ENCODE assay signal across 21 cellular contexts in genomic region chr3:142802891-142803290, GRCh38.
A peak's percentile ranks its signal among the peaks of the same experiment; 100 is the strongest.
DNase-seq lines count a peak whose midpoint lies in the region; ATAC-seq, FAIRE-seq and TF ChIP-seq lines count a peak whose summit lies in the region.
"Had no signal": no experiment of that assay in that cellular context is flagged by ENCODE, and none has a peak within 500 bp of the region (broad histone marks: within the 10 kb centered on the region; RNA-seq: fewer than 3 reads in every experiment).

No MANE protein-coding gene starts in this region.

- no TSS peak for BruUV-seq in PC-9 (replicated peaks; lab: Mats Ljungman, UMichigan)

- no peaks in the 10 kb centered on the region for H3K27me3 Mint-ChIP-seq in astrocyte (ENCODE audit: low read depth, unreplicated experiment)
- peaks cover 0 to 8% (median 0%) of the 10 kb centered on the region in 5 donors for H3K27me3 Mint-ChIP-seq in naive thymus-derived CD4-positive, alpha-beta T cell

- TF ChIP-seq CTCF in cardiac muscle cell (IDR thresholded peaks at IDR 0.05; ENCODE audit: low read depth, low read length) (no peak), astrocyte (IDR thresholded peaks at IDR 0.05; ENCODE audit: insufficient read depth, low read depth, low read length) (no peak), PC-9 (conservative IDR thresholded peaks at IDR 0.05) (no peak)

- H3K9ac ChIP-seq in astrocyte (ENCODE audit: low read length): no peak overlapping the region

- no peaks in the 10 kb centered on the region for H4K20me1 ChIP-seq in astrocyte (ENCODE audit: insufficient read depth, low read length)
- H4K20me1 ChIP-seq in PC-9 (ENCODE audit: insufficient read depth): no peaks in the 10 kb centered on the region; the same call in 1 of the 2 replicates

- H3K9me3 ChIP-seq in cardiac muscle cell (ENCODE audit: low read depth): no peaks in the 10 kb centered on the region
- no peaks in the 10 kb centered on the region for H3K9me3 ChIP-seq in right cardiac atrium (ENCODE audit: control insufficient read depth, low read length)
- no peaks in the 10 kb centered on the region for H3K9me3 ChIP-seq in astrocyte (ENCODE audit: insufficient read depth, low read depth, low read length)
- no peaks in the 10 kb centered on the region for H3K9me3 ChIP-seq in naive thymus-derived CD4-positive, alpha-beta T cell (ENCODE audit: control insufficient read depth in 2 of 3, low read length in 3 of 3)
- no peaks in the 10 kb centered on the region for H3K9me3 ChIP-seq in PC-9 (ENCODE audit: insufficient read depth, low read depth)
- H3K9me3 ChIP-seq: Peyer's patch, SJCRH30 had no signal

- H3K9me2 ChIP-seq in PC-9 (ENCODE audit: insufficient read depth): 0 out of 2 replicates have a peak, but pooled peaks cover 6% of the 10 kb centered on the region

- intact Hi-C loops in right cardiac atrium (cut with DNase I) (no loop called here), PC-9 (cut with micrococcal nuclease; ENCODE audit: unreplicated experiment) (no loop called here)
- intact Hi-C loops in naive thymus-derived CD4-positive, alpha-beta T cell (cut with micrococcal nuclease): no loop called here

- H3K4me1 Mint-ChIP-seq in astrocyte (ENCODE audit: low read depth, unreplicated experiment): peaks cover 11% of the 10 kb centered on the region
- H3K4me1 Mint-ChIP-seq in naive thymus-derived CD4-positive, alpha-beta T cell: no peaks in the 10 kb centered on the region

- no peak overlapping the region for H3K4me3 Mint-ChIP-seq in astrocyte (ENCODE audit: unreplicated experiment)
- H3K4me3 Mint-ChIP-seq in naive thymus-derived CD4-positive, alpha-beta T cell: no peak overlapping the region

- H3K36me3 Mint-ChIP-seq in astrocyte (ENCODE audit: low read depth, unreplicated experiment): peaks cover 3% of the 10 kb centered on the region
- peaks cover 0 to 6% (median 0%) of the 10 kb centered on the region in 5 donors for H3K36me3 Mint-ChIP-seq in naive thymus-derived CD4-positive, alpha-beta T cell

- H3K4me1 ChIP-seq in cardiac muscle cell (ENCODE audit: low read depth) (peaks cover 5% of the 10 kb centered on the region), right cardiac atrium (ENCODE audit: control insufficient read depth, insufficient read depth, low read length) (no peaks in the 10 kb centered on the region), astrocyte (ENCODE audit: insufficient read depth, low read length) (peaks cover 1% of the 10 kb centered on the region), PC-9 (replicated peaks; ENCODE audit: insufficient read depth) (peaks cover 11% of the 10 kb centered on the region)
- no peaks in the 10 kb centered on the region for H3K4me1 ChIP-seq in naive thymus-derived CD4-positive, alpha-beta T cell (ENCODE audit: control insufficient read depth in 2 of 2, insufficient read depth in 2 of 2, low read length in 2 of 2)
- H3K4me1 ChIP-seq: Peyer's patch, SJCRH30 had no signal

- no peaks in the 10 kb centered on the region for H3F3A ChIP-seq in PC-9 (ENCODE audit: insufficient read depth, low read depth)

- POLR2A ChIA-PET in naive thymus-derived CD4-positive, alpha-beta T cell (lab: Charles Lee): no interaction called here
- POLR2A ChIA-PET in PC-9 (lab: Charles Lee; ENCODE audit: unreplicated experiment): no interaction called here

- WGBS in right cardiac atrium: 63% methylated on average over 1 of the region's 1 CpG

- H3K27ac Mint-ChIP-seq in astrocyte (ENCODE audit: unreplicated experiment): peak overlapping the region; percentile 72
- peak overlapping the region in 1 of 9 donors; percentile 9 for H3K27ac Mint-ChIP-seq in naive thymus-derived CD4-positive, alpha-beta T cell

- no peaks in the 10 kb centered on the region for H3K79me2 ChIP-seq in astrocyte (ENCODE audit: insufficient read depth, low read length)
- H3K79me2 ChIP-seq in PC-9 (ENCODE audit: low read depth): no peaks in the 10 kb centered on the region

- ATAC-seq in right cardiac atrium: no peak
- no peak for ATAC-seq in naive thymus-derived CD4-positive, alpha-beta T cell

- DNase-seq in cardiac muscle cell (ENCODE audit: low read depth in 1 of 2, low spot score in 1 of 2): no peak
- DNase-seq in right cardiac atrium: no peak
- DNase-seq in astrocyte (ENCODE audit: low read depth): no peak
- DNase-seq in kidney tubule cell (ENCODE audit: low spot score): peak; percentile 17
- DNase-seq in naive thymus-derived CD4-positive, alpha-beta T cell: no peak
- no peak for DNase-seq in PC-9
- no peak for DNase-seq in CD1c-positive myeloid dendritic cell (ENCODE audit: extremely low spot score)
- no peak for DNase-seq in stimulated activated CD8-positive, alpha-beta memory T cell treated with anti-CD3 and anti-CD28 coated beads, Interleukin-4, amount 100 ng/mL, for 48 hours
- DNase-seq: DMS53; EL; GF-D8; KBM-7; NCI-H1092; NCI-H1436; NCI-H187 treated with DMSO at 0.1 percent for 48 hours; NCI-H2107; NCI-H774; NK-92 treated with Interleukin-12 subunit alpha and Interleukin-12 subunit beta, amount 100 ng/mL, for 24 hours; Peyer's patch; SJCRH30 had no signal

- CTCF ChIA-PET in naive thymus-derived CD4-positive, alpha-beta T cell (lab: Charles Lee): no interaction called here
- CTCF ChIA-PET in PC-9 (lab: Charles Lee): no interaction called here

- H3K36me3 ChIP-seq in cardiac muscle cell (no peaks in the 10 kb centered on the region), astrocyte (ENCODE audit: insufficient read depth, low read length) (no peaks in the 10 kb centered on the region), PC-9 (ENCODE audit: low read depth) (no peaks in the 10 kb centered on the region)
- no peaks in the 10 kb centered on the region for H3K36me3 ChIP-seq in naive thymus-derived CD4-positive, alpha-beta T cell (ENCODE audit: control insufficient read depth in 2 of 3, insufficient read depth in 3 of 3, low read length in 3 of 3)
- H3K36me3 ChIP-seq: Peyer's patch, SJCRH30 had no signal

- H3K4me3 ChIP-seq in cardiac muscle cell (no peak overlapping the region), right cardiac atrium (ENCODE audit: low read length) (no peak overlapping the region), astrocyte (ENCODE audit: insufficient read depth, low read depth, low read length) (no peak overlapping the region), PC-9 (no peak overlapping the region)
- no peak overlapping the region for H3K4me3 ChIP-seq in naive thymus-derived CD4-positive, alpha-beta T cell (ENCODE audit: low read length)
- H3K4me3 ChIP-seq: Peyer's patch, SJCRH30 had no signal

- H3K27me3 ChIP-seq in cardiac muscle cell: no peaks in the 10 kb centered on the region
- H3K27me3 ChIP-seq in right cardiac atrium (ENCODE audit: control insufficient read depth, insufficient read depth): no peaks in the 10 kb centered on the region
- no peaks in the 10 kb centered on the region for H3K27me3 ChIP-seq in astrocyte (ENCODE audit: insufficient read depth, low read length)
- no peaks in the 10 kb centered on the region for H3K27me3 ChIP-seq in naive thymus-derived CD4-positive, alpha-beta T cell (ENCODE audit: control insufficient read depth in 2 of 2, insufficient read depth in 2 of 2, low read length in 2 of 2)
- H3K27me3 ChIP-seq in PC-9 (ENCODE audit: insufficient read depth, low read depth): no peaks in the 10 kb centered on the region
- H3K27me3 ChIP-seq: Peyer's patch, SJCRH30 had no signal

- no peak for FAIRE-seq in astrocyte (lab: Jason Lieb, UNC)

- H2AFZ ChIP-seq in astrocyte (ENCODE audit: low read depth, low read length): no peak overlapping the region
- no peak overlapping the region for H2AFZ ChIP-seq in PC-9

- no peaks in the 10 kb centered on the region for H3K9me3 Mint-ChIP-seq in astrocyte (ENCODE audit: unreplicated experiment)
- no peaks in the 10 kb centered on the region for H3K9me3 Mint-ChIP-seq in naive thymus-derived CD4-positive, alpha-beta T cell

- no peak overlapping the region for H3K4me2 ChIP-seq in astrocyte (ENCODE audit: low read length)
- no peak overlapping the region; the same call in 1 of the 2 replicates for H3K4me2 ChIP-seq in PC-9

- H3K27ac ChIP-seq in cardiac muscle cell (peak overlapping the region; percentile 8), right cardiac atrium (ENCODE audit: low read length) (no peak overlapping the region), astrocyte (ENCODE audit: low read depth, low read length) (no peak overlapping the region), PC-9 (no peak overlapping the region)
- no peak overlapping the region for H3K27ac ChIP-seq in naive thymus-derived CD4-positive, alpha-beta T cell (ENCODE audit: low read depth, low read length)
- H3K27ac ChIP-seq: C4-2B, Peyer's patch, SJCRH30 had no signal
